In genomic region chr15:77667835-77668234, GRCh38 we compare ENCODE assay signal across 2 cellular contexts.
A peak's percentile ranks its signal among the peaks of the same experiment; 100 is the strongest.
TF ChIP-seq lines count a peak whose summit lies in the region.

No MANE protein-coding gene starts in this region.

TF ChIP-seq in K562, 482 proteins besides CTCF, POLR2A, EP300 and RAD21:
- TF ChIP-seq ATF1 (CRISPR knock-in tag; IDR thresholded peaks at IDR 0.05) (no peak), ATF1 (tag; IDR thresholded peaks at IDR 0.05) (no peak), ADNP (tag; IDR thresholded peaks at IDR 0.05) (0 out of 2 replicates have a peak, but pooled peaks have one; percentile 36), ZNF124 (CRISPR knock-in tag; IDR thresholded peaks at IDR 0.05) (no peak), CREB3 (tag; conservative IDR thresholded peaks at IDR 0.05; ENCODE audit: low read depth) (no peak), RBM25 (IDR thresholded peaks at IDR 0.05; ENCODE audit: low read depth, low read length, severe bottlenecking) (peak; percentile 85), BCOR (IDR thresholded peaks at IDR 0.05) (peak; percentile 68)
- TF ChIP-seq, protein P1, sequence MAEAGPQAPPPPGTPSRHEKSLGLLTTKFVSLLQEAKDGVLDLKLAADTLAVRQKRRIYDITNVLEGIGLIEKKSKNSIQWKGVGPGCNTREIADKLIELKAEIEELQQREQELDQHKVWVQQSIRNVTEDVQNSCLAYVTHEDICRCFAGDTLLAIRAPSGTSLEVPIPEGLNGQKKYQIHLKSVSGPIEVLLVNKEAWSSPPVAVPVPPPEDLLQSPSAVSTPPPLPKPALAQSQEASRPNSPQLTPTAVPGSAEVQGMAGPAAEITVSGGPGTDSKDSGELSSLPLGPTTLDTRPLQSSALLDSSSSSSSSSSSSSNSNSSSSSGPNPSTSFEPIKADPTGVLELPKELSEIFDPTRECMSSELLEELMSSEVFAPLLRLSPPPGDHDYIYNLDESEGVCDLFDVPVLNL (CRISPR knock-in tag; IDR thresholded peaks at IDR 0.05; ENCODE audit: low read depth), result no peak

TF ChIP-seq in neural cell, 6 proteins besides CTCF, POLR2A, EP300 and RAD21:
- TF ChIP-seq TAF1 (IDR thresholded peaks at IDR 0.05; ENCODE audit: low read depth) (no peak), SMC3 (conservative IDR thresholded peaks at IDR 0.05; ENCODE audit: poor library complexity) (no peak), MXI1 (conservative IDR thresholded peaks at IDR 0.05; ENCODE audit: poor library complexity, severe bottlenecking) (no peak)
